In the genomic region with DNA sequence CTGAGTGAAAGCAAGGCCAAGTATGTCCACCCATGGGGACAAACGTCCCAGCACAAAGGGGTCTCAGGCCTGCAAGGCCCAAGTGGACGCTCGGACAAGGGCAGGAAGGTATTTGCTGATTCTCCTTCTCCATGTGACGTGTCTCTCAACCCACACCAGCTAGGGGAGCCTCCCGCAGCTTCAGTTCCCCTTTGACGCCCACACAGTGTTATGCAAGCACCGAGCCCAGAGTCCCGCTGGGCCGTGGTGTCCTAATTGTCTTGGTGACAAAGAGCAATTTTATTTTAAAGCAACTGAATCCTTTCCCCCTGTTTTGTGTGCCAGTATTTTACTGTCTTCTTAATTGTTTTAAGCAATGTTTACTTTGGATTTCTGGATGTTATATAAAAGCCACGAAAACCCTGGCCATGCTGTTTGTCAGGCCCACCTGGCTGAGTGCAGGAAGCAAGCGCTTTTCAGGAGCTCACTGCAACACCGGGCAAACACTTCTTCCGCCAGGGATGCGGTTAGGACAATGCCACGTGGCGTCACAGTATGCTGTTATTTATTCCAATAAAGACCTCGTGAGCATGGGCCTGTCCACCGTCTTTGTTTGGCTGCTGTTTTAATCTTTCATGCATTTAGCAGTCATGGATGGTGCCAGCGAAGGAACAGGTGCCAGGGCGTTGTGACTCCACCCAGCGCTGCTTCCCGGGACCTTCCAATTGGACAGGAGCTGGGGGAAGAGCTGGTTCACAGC, we compare ENCODE assay signal across 8 cellular contexts. TPM values are rescaled to one million over a fixed set of nuclear protein-coding genes. Genes with fewer than 3 reads are reported as not detected.
DNase-seq lines count a peak whose midpoint lies in the region; ATAC-seq and TF ChIP-seq lines count a peak whose summit lies in the region.

No MANE protein-coding gene starts in this region.

- no peak overlapping the region for H3K27ac ChIP-seq in endodermal cell (ENCODE audit: low read depth, low read length)

- intact Hi-C loops in posterior vena cava (cut with DNase I): no loop called here

- no peak for TF ChIP-seq CTCF in endodermal cell (conservative IDR thresholded peaks at IDR 0.05)

- H3K9ac ChIP-seq in endodermal cell (ENCODE audit: extremely low read depth, low read length, poor library complexity, severe bottlenecking): no peak overlapping the region

- no peaks in the 10 kb centered on the region for H3K9me3 ChIP-seq in endodermal cell (ENCODE audit: control insufficient read depth, low read length)

- H3K36me3 Mint-ChIP-seq in activated naive CD8-positive, alpha-beta T cell treated with anti-CD3 and anti-CD28 coated beads for 36 hours: peaks cover 3% of the 10 kb centered on the region
- no peaks in the 10 kb centered on the region for H3K36me3 Mint-ChIP-seq in activated naive CD8-positive, alpha-beta T cell treated with anti-CD3 and anti-CD28 coated beads, Interleukin-2, amount 50 U/mL, for 24 hours (ENCODE audit: low read depth)
- H3K36me3 Mint-ChIP-seq in endodermal cell (ENCODE audit: low read depth): no peaks in the 10 kb centered on the region

- no peak overlapping the region for H3K4me3 Mint-ChIP-seq in activated naive CD8-positive, alpha-beta T cell treated with anti-CD3 and anti-CD28 coated beads for 36 hours
- H3K4me3 Mint-ChIP-seq in activated naive CD8-positive, alpha-beta T cell treated with anti-CD3 and anti-CD28 coated beads, Interleukin-2, amount 50 U/mL, for 24 hours: no peak overlapping the region
- no peak overlapping the region for H3K4me3 Mint-ChIP-seq in endodermal cell

- H3K27me3 Mint-ChIP-seq in activated naive CD8-positive, alpha-beta T cell treated with anti-CD3 and anti-CD28 coated beads for 36 hours: no peaks in the 10 kb centered on the region
- no peaks in the 10 kb centered on the region for H3K27me3 Mint-ChIP-seq in activated naive CD8-positive, alpha-beta T cell treated with anti-CD3 and anti-CD28 coated beads, Interleukin-2, amount 50 U/mL, for 24 hours
- H3K27me3 Mint-ChIP-seq in endodermal cell (ENCODE audit: insufficient read depth): no peaks in the 10 kb centered on the region

- WGBS in endodermal cell (ENCODE audit: insufficient coverage in 1 of 2, insufficient read length in 1 of 2), 2 experiments: 71 to 75% methylated on average over 20 to 22 of the region's 22 CpGs

- peak; percentile 18 for DNase-seq in activated naive CD8-positive, alpha-beta T cell treated with anti-CD3 and anti-CD28 coated beads for 36 hours
- DNase-seq in activated naive CD8-positive, alpha-beta T cell treated with anti-CD3 and anti-CD28 coated beads, Interleukin-2, amount 50 U/mL, for 24 hours: no peak
- DNase-seq in NCI-H2029 treated with DMSO at 0.1 percent for 48 hours (lab: John Stamatoyannopoulos, UW) (peak; percentile 93), endodermal cell (no peak), posterior vena cava (ENCODE audit: low spot score) (peak; percentile 93)

- H3K4me1 Mint-ChIP-seq in activated naive CD8-positive, alpha-beta T cell treated with anti-CD3 and anti-CD28 coated beads for 36 hours: peaks cover 8% of the 10 kb centered on the region
- H3K4me1 Mint-ChIP-seq in activated naive CD8-positive, alpha-beta T cell treated with anti-CD3 and anti-CD28 coated beads, Interleukin-2, amount 50 U/mL, for 24 hours: peaks cover 7% of the 10 kb centered on the region
- peaks cover 8% of the 10 kb centered on the region for H3K4me1 Mint-ChIP-seq in endodermal cell

- H3K27ac Mint-ChIP-seq in activated naive CD8-positive, alpha-beta T cell treated with anti-CD3 and anti-CD28 coated beads for 36 hours: no peak overlapping the region
- H3K27ac Mint-ChIP-seq in activated naive CD8-positive, alpha-beta T cell treated with anti-CD3 and anti-CD28 coated beads, Interleukin-2, amount 50 U/mL, for 24 hours: no peak overlapping the region
- H3K27ac Mint-ChIP-seq in endodermal cell: peak overlapping the region; percentile 58

- H3K27me3 ChIP-seq in endodermal cell (ENCODE audit: control insufficient read depth, insufficient read depth, low read length, poor library complexity, severe bottlenecking): no peaks in the 10 kb centered on the region

- no peaks in the 10 kb centered on the region for H3K9me3 Mint-ChIP-seq in activated naive CD8-positive, alpha-beta T cell treated with anti-CD3 and anti-CD28 coated beads for 36 hours
- H3K9me3 Mint-ChIP-seq in activated naive CD8-positive, alpha-beta T cell treated with anti-CD3 and anti-CD28 coated beads, Interleukin-2, amount 50 U/mL, for 24 hours: no peaks in the 10 kb centered on the region
- no peaks in the 10 kb centered on the region for H3K9me3 Mint-ChIP-seq in endodermal cell

- peaks cover 4% of the 10 kb centered on the region for H3K4me1 ChIP-seq in endodermal cell (ENCODE audit: control insufficient read depth, insufficient read depth, low read length)

- H3K36me3 ChIP-seq in endodermal cell (ENCODE audit: control insufficient read depth, insufficient read depth, low read length): no peaks in the 10 kb centered on the region

- no peak for ATAC-seq in activated naive CD8-positive, alpha-beta T cell treated with anti-CD3 and anti-CD28 coated beads, Interleukin-2, amount 50 U/mL, for 24 hours
- ATAC-seq in HG03097 (IDR thresholded peaks at IDR 0.05; ENCODE audit: low FRiP score, unreplicated experiment) (no peak), HG03139 (IDR thresholded peaks at IDR 0.05; ENCODE audit: unreplicated experiment) (no peak), HG03460 (IDR thresholded peaks at IDR 0.05; ENCODE audit: unreplicated experiment) (no peak)

- H3K4me3 ChIP-seq in endodermal cell (ENCODE audit: low read length): no peak overlapping the region

RNA-seq across cellular contexts. Expression of a gene that starts 8.2 kb away (rescaled TPM):
- 10 to 100 TPM; 68.7 to 72.9 TPM for total RNA-seq in activated naive CD8-positive, alpha-beta T cell treated with anti-CD3 and anti-CD28 coated beads for 36 hours
- total RNA-seq in endodermal cell (under 1 TPM; 0.11 to 0.44 TPM), posterior vena cava (10 to 100 TPM in 1 of 2 donors, 1 to 10 TPM in 1; 9.8 to 14.7 TPM)
- polyA plus RNA-seq in endodermal cell (2013, experiment 1 of 2): not detected
- 0.21 TPM for polyA plus RNA-seq in endodermal cell (2013, experiment 2 of 2)

Comparison
In these comparisons a context has a peak if more than half of its experiments do, and no peak if none do; other contexts are left out.
1. DNase-seq: peak in activated naive CD8-positive, alpha-beta T cell treated with anti-CD3 and anti-CD28 coated beads for 36 hours (single experiment), NCI-H2029 treated with DMSO at 0.1 percent for 48 hours (single experiment) and posterior vena cava (single experiment); none in activated naive CD8-positive, alpha-beta T cell treated with anti-CD3 and anti-CD28 coated beads, Interleukin-2, amount 50 U/mL, for 24 hours (single experiment) and endodermal cell (single experiment).
2. RNA of a gene that starts 8.2 kb away (total RNA-seq): 68.7 to 72.9 TPM in activated naive CD8-positive, alpha-beta T cell treated with anti-CD3 and anti-CD28 coated beads for 36 hours and 9.8 to 14.7 TPM in posterior vena cava; 0.11 to 0.44 TPM in endodermal cell; every median in the first group is over 4 times any median in the second.